Comparison of ENCODE assay signal across 19 cellular contexts in the genomic region with DNA sequence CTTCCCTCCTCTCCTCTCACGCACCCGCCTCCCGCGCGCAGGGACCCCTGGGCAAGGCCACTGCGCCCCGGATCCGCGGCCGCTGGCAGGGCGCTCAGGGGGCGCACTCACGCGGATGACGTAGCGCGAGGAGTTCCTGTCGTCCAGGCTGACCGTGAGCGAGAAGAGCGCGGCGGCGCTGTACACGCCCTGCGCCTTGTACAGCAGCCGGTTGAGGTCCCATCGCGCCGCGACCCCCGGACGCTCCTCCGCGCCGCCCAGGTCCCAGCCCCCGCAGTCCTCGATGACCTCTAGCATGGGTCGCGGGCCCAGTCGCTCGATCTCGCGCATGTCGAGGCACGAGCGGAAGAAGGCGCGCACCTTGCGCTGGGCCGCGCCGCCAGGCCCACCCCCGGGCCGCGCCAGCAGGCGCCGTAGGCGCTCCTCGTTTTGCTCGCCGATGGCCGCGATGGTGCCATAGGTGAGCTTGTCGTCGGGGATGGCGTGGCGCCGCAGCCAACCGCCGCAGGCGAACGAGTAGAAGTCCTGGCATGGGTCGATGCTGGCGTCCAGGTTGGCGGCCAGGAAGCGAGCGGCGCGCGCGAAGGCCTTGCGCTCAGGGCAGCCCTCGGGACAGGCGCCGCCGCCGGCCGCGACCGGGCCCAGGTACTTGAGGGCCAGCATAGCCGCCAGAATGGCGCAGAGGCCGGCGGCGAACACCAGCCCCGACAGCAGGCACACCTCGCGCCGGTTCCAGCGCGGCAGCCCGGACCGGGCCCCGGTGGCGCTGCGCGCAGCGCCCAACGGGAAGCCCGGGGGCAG. TPM values are rescaled to one million over a fixed set of nuclear protein-coding genes. Genes with fewer than 3 reads are reported as not detected.
DNase-seq lines count a peak whose midpoint lies in the region; ATAC-seq and TF ChIP-seq lines count a peak whose summit lies in the region.
"Had no signal": no experiment of that assay in that cellular context is flagged by ENCODE, and none has a peak within 500 bp of the region (broad histone marks: within the 10 kb centered on the region; RNA-seq: fewer than 3 reads in every experiment).

No MANE protein-coding gene starts in this region.

- H3K27me3 Mint-ChIP-seq in chondrocyte (ENCODE audit: low read depth): peaks cover 49% of the 10 kb centered on the region
- peaks cover 80% of the 10 kb centered on the region for H3K27me3 Mint-ChIP-seq in nephron progenitor cell (ENCODE audit: low read depth, poor library complexity)

- ATAC-seq in right cardiac atrium (no peak), Right ventricle myocardium inferior (no peak), GM18873 (IDR thresholded peaks at IDR 0.05; ENCODE audit: low FRiP score, unreplicated experiment) (no peak), GM18909 (IDR thresholded peaks at IDR 0.05; ENCODE audit: poor library complexity, unreplicated experiment) (no peak)
- ATAC-seq: foreskin keratinocyte, HepG2, right lobe of liver had no signal

- H3K4me1 ChIP-seq in right cardiac atrium (ENCODE audit: control insufficient read depth, insufficient read depth, low read length): no peaks in the 10 kb centered on the region
- H3K4me1 ChIP-seq: foreskin keratinocyte had no signal

- intact Hi-C loops in right cardiac atrium (cut with DNase I): no loop called here
- intact Hi-C loops in Right ventricle myocardium inferior (cut with DNase I): no loop called here

- H3K27ac ChIP-seq in right cardiac atrium (ENCODE audit: low read length): no peak overlapping the region
- H3K27ac ChIP-seq: foreskin keratinocyte, right lobe of liver had no signal

- peak in 2 of 3 donors; percentile 33 to 43 for DNase-seq in right cardiac atrium
- DNase-seq in Right ventricle myocardium inferior (ENCODE audit: missing footprints): no peak
- DNase-seq in chondrocyte (ENCODE audit: low spot score): peak; percentile 72
- DNase-seq in nephron progenitor cell: peak; percentile 59
- DNase-seq in dermis blood vessel endothelial cell: no peak
- DNase-seq: activated CD4-positive, alpha-beta T cell treated with anti-CD3 and anti-CD28 coated beads, Interleukin-2, amount 50 U/mL, for 4 hours; foreskin keratinocyte; HFFc6; immature natural killer cell; NCI-H510A; stimulated activated CD4-positive, alpha-beta T cell treated with anti-CD3 and anti-CD28 coated beads, Interleukin-2, amount 100 ng/mL, for 24 hours had no signal

- no peak overlapping the region for H3K4me3 ChIP-seq in right cardiac atrium (ENCODE audit: low read length)
- H3K4me3 ChIP-seq: right lobe of liver had no signal

- no peaks in the 10 kb centered on the region for H3K9me3 ChIP-seq in right cardiac atrium (ENCODE audit: control insufficient read depth, low read length)
- H3K9me3 ChIP-seq: right lobe of liver had no signal

- TF ChIP-seq CTCF in chondrocyte (IDR thresholded peaks at IDR 0.05) (no peak), nephron progenitor cell (IDR thresholded peaks at IDR 0.05) (no peak)

- peaks cover 7% of the 10 kb centered on the region for H3K4me1 Mint-ChIP-seq in chondrocyte (ENCODE audit: low read depth)
- H3K4me1 Mint-ChIP-seq in nephron progenitor cell: peaks cover 25% of the 10 kb centered on the region

- no peak overlapping the region for H3K27ac Mint-ChIP-seq in chondrocyte (ENCODE audit: unreplicated experiment)
- H3K27ac Mint-ChIP-seq in nephron progenitor cell: no peak overlapping the region
- H3K27ac Mint-ChIP-seq: HFFc6, immature natural killer cell, memory B cell had no signal

- H3K36me3 Mint-ChIP-seq in chondrocyte (ENCODE audit: low read depth): no peaks in the 10 kb centered on the region
- H3K36me3 Mint-ChIP-seq in nephron progenitor cell (ENCODE audit: low read depth): no peaks in the 10 kb centered on the region
- H3K36me3 Mint-ChIP-seq: immature natural killer cell, memory B cell had no signal

- H3K9me3 Mint-ChIP-seq in chondrocyte (ENCODE audit: low read depth) (no peaks in the 10 kb centered on the region), nephron progenitor cell (no peaks in the 10 kb centered on the region)
- H3K9me3 Mint-ChIP-seq: HFFc6, memory B cell, neural crest cell had no signal

- 2% methylated on average over 111 of the region's 111 CpGs for WGBS in right cardiac atrium

- H3K27me3 ChIP-seq in right cardiac atrium (ENCODE audit: control insufficient read depth, insufficient read depth): no peaks in the 10 kb centered on the region

- H3K4me3 Mint-ChIP-seq in chondrocyte (ENCODE audit: unreplicated experiment) (no peak overlapping the region), nephron progenitor cell (no peak overlapping the region)
- H3K4me3 Mint-ChIP-seq: HFFc6, immature natural killer cell had no signal

RNA-seq across cellular contexts. Expression of a gene that starts 1.7 kb away (rescaled TPM):
- total RNA-seq in right cardiac atrium: under 1 TPM in 1 of 4 donors, not detected in 3; 0.25 TPM
- polyA plus RNA-seq in right cardiac atrium: 0.05 TPM
- not detected for total RNA-seq in Right ventricle myocardium inferior
- total RNA-seq in chondrocyte: 0.12 to 0.53 TPM in 2 of 3 replicates, not detected in the other
- total RNA-seq in dermis blood vessel endothelial cell: not detected in 2 replicates
- total RNA-seq: foreskin keratinocyte, HepG2, HFFc6, MCF 10A, OCI-LY7 had no signal
- polyA plus RNA-seq: foreskin keratinocyte, HepG2, immature natural killer cell had no signal

RNA-seq across cellular contexts. Expression of a gene that starts 30.0 kb away (rescaled TPM):
- not detected for total RNA-seq in right cardiac atrium
- polyA plus RNA-seq in right cardiac atrium: not detected
- total RNA-seq in Right ventricle myocardium inferior: not detected
- not detected in 3 replicates for total RNA-seq in chondrocyte
- not detected in 2 replicates for total RNA-seq in dermis blood vessel endothelial cell
- total RNA-seq: foreskin keratinocyte, HepG2, HFFc6, MCF 10A, neural crest cell, OCI-LY7 had no signal
- polyA plus RNA-seq: foreskin keratinocyte, HepG2, immature natural killer cell had no signal

RNA-seq across cellular contexts. Expression of a gene that starts 34.2 kb away (rescaled TPM):
- under 1 TPM in 1 of 4 donors, not detected in 3; 0.11 TPM for total RNA-seq in right cardiac atrium
- 0.05 TPM for polyA plus RNA-seq in right cardiac atrium
- total RNA-seq in Right ventricle myocardium inferior: 0.11 TPM
- total RNA-seq in chondrocyte: not detected in 3 replicates
- not detected in 2 replicates for total RNA-seq in dermis blood vessel endothelial cell
- total RNA-seq: foreskin keratinocyte, HepG2, HFFc6, MCF 10A, OCI-LY7 had no signal
- polyA plus RNA-seq: foreskin keratinocyte, HepG2, immature natural killer cell had no signal

RNA-seq across cellular contexts. Expression of a gene that starts 40.0 kb away (rescaled TPM):
- total RNA-seq in right cardiac atrium: under 1 TPM in 1 of 4 donors, not detected in 3; 0.53 TPM
- polyA plus RNA-seq in right cardiac atrium: 0.09 TPM
- not detected for total RNA-seq in Right ventricle myocardium inferior
- total RNA-seq in chondrocyte: not detected in 3 replicates
- total RNA-seq in dermis blood vessel endothelial cell: not detected in 2 replicates
- total RNA-seq: foreskin keratinocyte, HepG2, HFFc6, MCF 10A, OCI-LY7, right lobe of liver had no signal
- polyA plus RNA-seq: foreskin keratinocyte, immature natural killer cell had no signal

RNA-seq across cellular contexts. Expression of a gene that starts 53.5 kb away (rescaled TPM):
- total RNA-seq in right cardiac atrium (not detected), Right ventricle myocardium inferior (not detected), chondrocyte (not detected in 3 replicates), dermis blood vessel endothelial cell (not detected in 2 replicates)
- not detected for polyA plus RNA-seq in right cardiac atrium
- total RNA-seq: foreskin keratinocyte, HepG2, HFFc6, MCF 10A, neural crest cell, OCI-LY7, right lobe of liver had no signal
- polyA plus RNA-seq: foreskin keratinocyte, HepG2, immature natural killer cell had no signal

Comparison
In these comparisons a context has a peak if more than half of its experiments do, and no peak if none do; other contexts are left out.
1. DNase-seq: peak in right cardiac atrium (2 of 3), chondrocyte (single experiment) and nephron progenitor cell (single experiment); none in Right ventricle myocardium inferior (single experiment) and dermis blood vessel endothelial cell (single experiment).